In the genomic region with DNA sequence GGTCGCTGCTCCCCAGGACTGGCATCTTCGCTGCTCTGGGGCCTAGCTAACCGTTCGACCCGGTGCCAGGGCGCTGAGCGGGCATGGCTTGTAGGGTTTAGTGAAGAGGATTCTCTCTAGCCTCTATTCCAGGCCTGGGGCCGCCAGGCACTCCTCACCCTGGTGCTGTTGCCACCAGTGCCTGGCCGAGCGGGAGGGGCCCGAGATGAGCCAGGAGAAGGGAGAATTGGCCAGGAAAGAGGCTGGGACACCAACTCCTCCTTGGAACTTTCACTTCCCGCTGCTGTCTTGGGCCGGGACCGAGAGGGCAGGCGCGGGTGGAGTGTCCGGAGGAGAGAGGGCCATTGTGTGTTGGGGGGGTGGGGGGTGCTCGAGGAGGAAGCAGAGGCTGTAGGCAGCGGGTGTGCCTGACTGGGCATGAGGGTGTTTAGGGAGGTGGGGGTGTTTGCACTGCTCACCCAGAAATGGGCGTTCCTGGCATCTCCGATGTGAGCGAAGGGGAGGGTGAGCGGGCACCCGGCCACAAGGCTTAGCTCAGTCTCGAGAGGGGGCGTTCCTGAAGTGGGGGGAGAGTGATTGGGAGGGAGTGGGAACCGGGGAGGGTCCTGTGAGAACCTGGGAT, we compare ENCODE assay signal across 1 cellular context.
TF ChIP-seq lines count a peak whose summit lies in the region.

No MANE protein-coding gene starts in this region.

TF ChIP-seq in H1, 55 proteins besides CTCF, POLR2A, EP300 and RAD21:
- TF ChIP-seq HDAC2 (IDR thresholded peaks at IDR 0.05; ENCODE audit: borderline replicate concordance in 1 of 2, low read depth in 2 of 2, low read length in 2 of 2) (no peak), ASH2L (IDR thresholded peaks at IDR 0.05; ENCODE audit: low read length) (peak; percentile 15), CBX5 (IDR thresholded peaks at IDR 0.05; ENCODE audit: low read depth, low read length) (no peak), HDAC6 (IDR thresholded peaks at IDR 0.05; ENCODE audit: low read depth, low read length) (no peak), BCL11A (IDR thresholded peaks at IDR 0.05; ENCODE audit: low read depth in 2 of 2, low read length in 2 of 2) (no peak), EZH2 (IDR thresholded peaks at IDR 0.05; ENCODE audit: low read depth, low read length, severe bottlenecking) (peak; percentile 13), SRF (IDR thresholded peaks at IDR 0.05; ENCODE audit: low read depth, low read length) (no peak), TAF7 (optimal IDR thresholded peaks at IDR 0.05; ENCODE audit: borderline replicate concordance, low read depth, low read length) (no peak), CTBP2 (IDR thresholded peaks at IDR 0.05; ENCODE audit: borderline replicate concordance, insufficient read depth, insufficient read length, low read length) (no peak), SAP30 (IDR thresholded peaks at IDR 0.05; ENCODE audit: insufficient read depth, insufficient replicate concordance, low read length) (no peak), SP4 (IDR thresholded peaks at IDR 0.05; ENCODE audit: low read length) (no peak), YY1 (IDR thresholded peaks at IDR 0.05; ENCODE audit: low read depth, low read length) (no peak), TBP (IDR thresholded peaks at IDR 0.05; ENCODE audit: low read depth, low read length) (no peak), RNF2 (IDR thresholded peaks at IDR 0.05; ENCODE audit: borderline replicate concordance, low read depth, low read length, missing control alignments, poor library complexity, severe bottlenecking) (no peak)
